In the genomic region with DNA sequence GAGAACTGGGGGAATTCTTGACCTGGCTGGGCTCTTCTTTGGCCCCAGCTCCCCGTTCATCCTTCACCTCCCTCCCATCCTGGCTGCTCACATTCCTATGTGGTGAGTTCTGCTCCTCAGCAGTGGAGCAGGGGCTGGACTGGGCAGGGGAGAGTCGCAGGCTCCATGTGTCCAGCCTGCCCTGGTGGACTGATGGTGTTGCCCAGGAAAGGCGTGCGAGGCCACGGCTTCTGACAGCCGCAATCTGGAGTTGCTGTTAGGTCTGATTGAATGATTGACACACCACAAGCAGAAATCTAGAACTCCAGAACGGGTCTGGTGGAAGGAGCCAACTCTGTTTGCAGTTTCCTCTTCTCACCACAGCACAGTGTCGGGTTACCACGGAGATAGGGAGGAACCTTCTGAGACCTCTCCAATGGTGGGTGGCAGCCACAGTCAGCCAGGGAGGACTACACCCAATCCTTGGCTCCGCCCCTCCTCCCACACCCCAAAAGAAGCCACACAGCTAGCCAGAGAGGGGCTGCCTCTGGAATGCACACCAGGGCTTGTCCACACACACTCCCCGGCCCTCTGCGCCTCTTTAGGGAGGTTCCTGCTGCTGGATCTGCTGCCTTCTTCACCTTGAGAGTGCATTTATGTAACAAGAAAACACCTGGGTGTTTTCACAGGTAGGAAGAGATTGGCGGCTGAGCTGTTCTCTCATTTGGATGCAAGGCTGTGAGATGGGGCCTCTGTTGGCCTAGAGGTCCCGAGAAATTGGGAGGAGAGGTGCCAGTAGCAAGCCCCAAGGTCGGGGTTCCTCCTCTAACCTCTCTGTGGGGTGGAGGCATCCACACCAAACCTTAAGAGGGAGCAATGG, we compare ENCODE assay signal across 1 cellular context.
TF ChIP-seq lines count a peak whose summit lies in the region.

No MANE protein-coding gene starts in this region.

TF ChIP-seq in H1, 55 proteins besides CTCF, POLR2A, EP300 and RAD21:
- TF ChIP-seq GABPA (IDR thresholded peaks at IDR 0.05; ENCODE audit: borderline replicate concordance, insufficient read depth, low read length) = no peak
- peak; percentile 39 for TF ChIP-seq ASH2L (IDR thresholded peaks at IDR 0.05; ENCODE audit: low read length)
- no peak for TF ChIP-seq HDAC6 (IDR thresholded peaks at IDR 0.05; ENCODE audit: low read depth, low read length)
